1 cellular context compared by ENCODE assay signal in the genomic region with DNA sequence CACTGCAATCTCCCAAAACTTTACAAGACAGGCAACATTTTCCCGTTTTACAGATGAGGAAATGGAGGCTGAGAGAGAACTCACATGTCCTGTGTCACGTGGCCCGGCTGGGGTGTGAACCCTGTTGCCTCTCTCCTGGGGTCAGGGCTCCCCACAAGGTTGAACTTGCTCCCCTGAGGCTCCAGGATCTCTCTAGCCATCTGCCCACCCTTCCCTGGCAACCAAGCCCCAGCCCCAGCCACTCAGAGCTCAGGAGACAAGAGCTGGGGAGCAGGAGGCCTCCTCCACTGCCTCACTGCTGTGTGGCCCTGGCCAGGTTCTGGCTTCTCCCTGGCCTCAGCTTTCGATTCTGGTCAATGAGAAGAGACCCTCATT.
TF ChIP-seq lines count a peak whose summit lies in the region.

No MANE protein-coding gene starts in this region.

TF ChIP-seq in H1, 55 proteins besides CTCF, POLR2A, EP300 and RAD21:
- TF ChIP-seq TAF1 (IDR thresholded peaks at IDR 0.05; ENCODE audit: low read depth, low read length) (no peak), SUZ12 (IDR thresholded peaks at IDR 0.05; ENCODE audit: low read length) (no peak), CEBPB (IDR thresholded peaks at IDR 0.05; ENCODE audit: low read depth, low read length) (no peak), MAFK (IDR thresholded peaks at IDR 0.05; ENCODE audit: low read depth, low read length) (no peak), EGR1 (IDR thresholded peaks at IDR 0.05; ENCODE audit: borderline replicate concordance, low read depth, low read length) (no peak), EZH2 (IDR thresholded peaks at IDR 0.05; ENCODE audit: low read depth, low read length, severe bottlenecking) (no peak), CHD1 (IDR thresholded peaks at IDR 0.05; ENCODE audit: low read depth, low read length) (no peak), KDM1A (IDR thresholded peaks at IDR 0.05; ENCODE audit: borderline replicate concordance, low read length) (no peak), TCF12 (IDR thresholded peaks at IDR 0.05; ENCODE audit: low read depth, low read length) (no peak), JUN (IDR thresholded peaks at IDR 0.05; ENCODE audit: low read depth, low read length) (no peak), POLR2AphosphoS5 (IDR thresholded peaks at IDR 0.05; ENCODE audit: low read depth, low read length) (no peak), NANOG (IDR thresholded peaks at IDR 0.05; ENCODE audit: insufficient read depth, low read depth, low read length, poor library complexity, severe bottlenecking) (no peak), POU5F1 (IDR thresholded peaks at IDR 0.05; ENCODE audit: low read depth, low read length) (no peak), SP4 (IDR thresholded peaks at IDR 0.05; ENCODE audit: low read length) (no peak), SIN3A (conservative IDR thresholded peaks at IDR 0.05 in 1 of 2, IDR thresholded peaks at IDR 0.05 in 1 of 2; ENCODE audit: low read depth in 1 of 2, low read length in 2 of 2) (no peak), SP2 (IDR thresholded peaks at IDR 0.05; ENCODE audit: low read length) (no peak), SIX5 (IDR thresholded peaks at IDR 0.05; ENCODE audit: low read depth, low read length) (no peak), HDAC6 (IDR thresholded peaks at IDR 0.05; ENCODE audit: low read depth, low read length) (no peak)
- TF ChIP-seq, protein P1, sequence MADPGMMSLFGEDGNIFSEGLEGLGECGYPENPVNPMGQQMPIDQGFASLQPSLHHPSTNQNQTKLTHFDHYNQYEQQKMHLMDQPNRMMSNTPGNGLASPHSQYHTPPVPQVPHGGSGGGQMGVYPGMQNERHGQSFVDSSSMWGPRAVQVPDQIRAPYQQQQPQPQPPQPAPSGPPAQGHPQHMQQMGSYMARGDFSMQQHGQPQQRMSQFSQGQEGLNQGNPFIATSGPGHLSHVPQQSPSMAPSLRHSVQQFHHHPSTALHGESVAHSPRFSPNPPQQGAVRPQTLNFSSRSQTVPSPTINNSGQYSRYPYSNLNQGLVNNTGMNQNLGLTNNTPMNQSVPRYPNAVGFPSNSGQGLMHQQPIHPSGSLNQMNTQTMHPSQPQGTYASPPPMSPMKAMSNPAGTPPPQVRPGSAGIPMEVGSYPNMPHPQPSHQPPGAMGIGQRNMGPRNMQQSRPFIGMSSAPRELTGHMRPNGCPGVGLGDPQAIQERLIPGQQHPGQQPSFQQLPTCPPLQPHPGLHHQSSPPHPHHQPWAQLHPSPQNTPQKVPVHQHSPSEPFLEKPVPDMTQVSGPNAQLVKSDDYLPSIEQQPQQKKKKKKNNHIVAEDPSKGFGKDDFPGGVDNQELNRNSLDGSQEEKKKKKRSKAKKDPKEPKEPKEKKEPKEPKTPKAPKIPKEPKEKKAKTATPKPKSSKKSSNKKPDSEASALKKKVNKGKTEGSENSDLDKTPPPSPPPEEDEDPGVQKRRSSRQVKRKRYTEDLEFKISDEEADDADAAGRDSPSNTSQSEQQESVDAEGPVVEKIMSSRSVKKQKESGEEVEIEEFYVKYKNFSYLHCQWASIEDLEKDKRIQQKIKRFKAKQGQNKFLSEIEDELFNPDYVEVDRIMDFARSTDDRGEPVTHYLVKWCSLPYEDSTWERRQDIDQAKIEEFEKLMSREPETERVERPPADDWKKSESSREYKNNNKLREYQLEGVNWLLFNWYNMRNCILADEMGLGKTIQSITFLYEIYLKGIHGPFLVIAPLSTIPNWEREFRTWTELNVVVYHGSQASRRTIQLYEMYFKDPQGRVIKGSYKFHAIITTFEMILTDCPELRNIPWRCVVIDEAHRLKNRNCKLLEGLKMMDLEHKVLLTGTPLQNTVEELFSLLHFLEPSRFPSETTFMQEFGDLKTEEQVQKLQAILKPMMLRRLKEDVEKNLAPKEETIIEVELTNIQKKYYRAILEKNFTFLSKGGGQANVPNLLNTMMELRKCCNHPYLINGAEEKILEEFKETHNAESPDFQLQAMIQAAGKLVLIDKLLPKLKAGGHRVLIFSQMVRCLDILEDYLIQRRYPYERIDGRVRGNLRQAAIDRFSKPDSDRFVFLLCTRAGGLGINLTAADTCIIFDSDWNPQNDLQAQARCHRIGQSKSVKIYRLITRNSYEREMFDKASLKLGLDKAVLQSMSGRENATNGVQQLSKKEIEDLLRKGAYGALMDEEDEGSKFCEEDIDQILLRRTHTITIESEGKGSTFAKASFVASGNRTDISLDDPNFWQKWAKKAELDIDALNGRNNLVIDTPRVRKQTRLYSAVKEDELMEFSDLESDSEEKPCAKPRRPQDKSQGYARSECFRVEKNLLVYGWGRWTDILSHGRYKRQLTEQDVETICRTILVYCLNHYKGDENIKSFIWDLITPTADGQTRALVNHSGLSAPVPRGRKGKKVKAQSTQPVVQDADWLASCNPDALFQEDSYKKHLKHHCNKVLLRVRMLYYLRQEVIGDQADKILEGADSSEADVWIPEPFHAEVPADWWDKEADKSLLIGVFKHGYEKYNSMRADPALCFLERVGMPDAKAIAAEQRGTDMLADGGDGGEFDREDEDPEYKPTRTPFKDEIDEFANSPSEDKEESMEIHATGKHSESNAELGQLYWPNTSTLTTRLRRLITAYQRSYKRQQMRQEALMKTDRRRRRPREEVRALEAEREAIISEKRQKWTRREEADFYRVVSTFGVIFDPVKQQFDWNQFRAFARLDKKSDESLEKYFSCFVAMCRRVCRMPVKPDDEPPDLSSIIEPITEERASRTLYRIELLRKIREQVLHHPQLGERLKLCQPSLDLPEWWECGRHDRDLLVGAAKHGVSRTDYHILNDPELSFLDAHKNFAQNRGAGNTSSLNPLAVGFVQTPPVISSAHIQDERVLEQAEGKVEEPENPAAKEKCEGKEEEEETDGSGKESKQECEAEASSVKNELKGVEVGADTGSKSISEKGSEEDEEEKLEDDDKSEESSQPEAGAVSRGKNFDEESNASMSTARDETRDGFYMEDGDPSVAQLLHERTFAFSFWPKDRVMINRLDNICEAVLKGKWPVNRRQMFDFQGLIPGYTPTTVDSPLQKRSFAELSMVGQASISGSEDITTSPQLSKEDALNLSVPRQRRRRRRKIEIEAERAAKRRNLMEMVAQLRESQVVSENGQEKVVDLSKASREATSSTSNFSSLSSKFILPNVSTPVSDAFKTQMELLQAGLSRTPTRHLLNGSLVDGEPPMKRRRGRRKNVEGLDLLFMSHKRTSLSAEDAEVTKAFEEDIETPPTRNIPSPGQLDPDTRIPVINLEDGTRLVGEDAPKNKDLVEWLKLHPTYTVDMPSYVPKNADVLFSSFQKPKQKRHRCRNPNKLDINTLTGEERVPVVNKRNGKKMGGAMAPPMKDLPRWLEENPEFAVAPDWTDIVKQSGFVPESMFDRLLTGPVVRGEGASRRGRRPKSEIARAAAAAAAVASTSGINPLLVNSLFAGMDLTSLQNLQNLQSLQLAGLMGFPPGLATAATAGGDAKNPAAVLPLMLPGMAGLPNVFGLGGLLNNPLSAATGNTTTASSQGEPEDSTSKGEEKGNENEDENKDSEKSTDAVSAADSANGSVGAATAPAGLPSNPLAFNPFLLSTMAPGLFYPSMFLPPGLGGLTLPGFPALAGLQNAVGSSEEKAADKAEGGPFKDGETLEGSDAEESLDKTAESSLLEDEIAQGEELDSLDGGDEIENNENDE (IDR thresholded peaks at IDR 0.05; ENCODE audit: insufficient replicate concordance, low read length): no peak
- TF ChIP-seq, protein P2, sequence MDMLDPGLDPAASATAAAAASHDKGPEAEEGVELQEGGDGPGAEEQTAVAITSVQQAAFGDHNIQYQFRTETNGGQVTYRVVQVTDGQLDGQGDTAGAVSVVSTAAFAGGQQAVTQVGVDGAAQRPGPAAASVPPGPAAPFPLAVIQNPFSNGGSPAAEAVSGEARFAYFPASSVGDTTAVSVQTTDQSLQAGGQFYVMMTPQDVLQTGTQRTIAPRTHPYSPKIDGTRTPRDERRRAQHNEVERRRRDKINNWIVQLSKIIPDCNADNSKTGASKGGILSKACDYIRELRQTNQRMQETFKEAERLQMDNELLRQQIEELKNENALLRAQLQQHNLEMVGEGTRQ (IDR thresholded peaks at IDR 0.05; ENCODE audit: low read length): no peak
